29 cellular contexts compared by ENCODE assay signal in genomic region chr17:56393156-56393555, GRCh38.
"Had no signal": no experiment of that assay in that cellular context is flagged by ENCODE, and none has a peak within 500 bp of the region (broad histone marks: within the 10 kb centered on the region; RNA-seq: fewer than 3 reads in every experiment).

No MANE protein-coding gene starts in this region.

- ATAC-seq: gastrocnemius medialis; left colon; naive thymus-derived CD4-positive, alpha-beta T cell; pancreas; sciatic nerve; stimulated activated naive B cell treated with anti-CD40 and anti-IgM and Interleukin-4, amounts not matched to agents 10 μg/mL and 1 μg/mL and 100 μg/mL, for 72 hours had no signal

- DNase-seq: activated CD4-positive, alpha-beta memory T cell treated with anti-CD3 and anti-CD28 coated beads for 36 hours; activated CD4-positive, alpha-beta T cell treated with anti-CD3 and anti-CD28 coated beads, Interleukin-2, amount 10 ng/mL, durations not matched to agents 24 days and 14 days; activated CD4-positive, CD25-positive, alpha-beta regulatory T cell treated with anti-CD3 and anti-CD28 coated beads, Interleukin-2, amount 50 U/mL, for 72 hours; activated CD8-positive, alpha-beta memory T cell treated with anti-CD3 and anti-CD28 coated beads, Interleukin-2, amount 50 U/mL, for 48 hours; activated gamma-delta T cell; activated naive CD4-positive, alpha-beta T cell treated with anti-CD3 and anti-CD28 coated beads, Interleukin-2, amount 10 ng/mL, durations not matched to agents 7 days and 5 days; activated naive CD8-positive, alpha-beta T cell treated with anti-CD3 and anti-CD28 coated beads, Interleukin-2, amount 10 ng/mL, durations not matched to agents 7 days and 5 days; activated T-cell treated with anti-CD3 and anti-CD28 coated beads, Interleukin-2, amount 50 U/mL, for 24 hours; cerebellar nuclear complex; dorsolateral prefrontal cortex; effector memory CD4-positive, alpha-beta T cell; gastrocnemius medialis; kidney; left colon; midbrain; naive thymus-derived CD4-positive, alpha-beta T cell; nucleus accumbens; pancreas; retina; small intestine; stimulated activated CD4-positive, alpha-beta T cell treated with anti-CD3 and anti-CD28 coated beads, Interleukin-15, amount 100 ng/mL, for 24 hours; stimulated activated CD4-positive, alpha-beta T cell treated with anti-CD3 and anti-CD28 coated beads, Interleukin-2, amount 100 ng/mL, for 24 hours; stimulated activated naive B cell treated with anti-CD40 and anti-IgM and Interleukin-4, amounts not matched to agents 10 μg/mL and 1 μg/mL and 100 μg/mL, for 72 hours; stomach; T-helper 9 cell; thyroid gland; upper lobe of left lung; WERI-Rb-1 had no signal
